ENCODE assay signal across 16 cellular contexts in genomic region chr7:99095698-99096097, GRCh38. TPM values are rescaled to one million over a fixed set of nuclear protein-coding genes. Genes with fewer than 3 reads are reported as not detected.
DNase-seq lines count a peak whose midpoint lies in the region; ATAC-seq, FAIRE-seq and TF ChIP-seq lines count a peak whose summit lies in the region.
"Had no signal": no experiment of that assay in that cellular context is flagged by ENCODE, and none has a peak within 500 bp of the region (broad histone marks: within the 10 kb centered on the region; RNA-seq: fewer than 3 reads in every experiment).

No MANE protein-coding gene starts in this region.

- peak overlapping the region; percentile 4 for H3K27ac ChIP-seq in keratinocyte (ENCODE audit: control insufficient read depth, insufficient read depth, low read length)
- H3K27ac ChIP-seq in psoas muscle = peak overlapping the region; percentile 46
- H3K27ac ChIP-seq: SK-N-MC had no signal

- H4K20me1 ChIP-seq in keratinocyte (ENCODE audit: control insufficient read depth, extremely low read depth, insufficient read depth, low read length) = peaks cover 11% of the 10 kb centered on the region

- H3K36me3 Mint-ChIP-seq in glutamatergic neuron (ENCODE audit: unreplicated experiment) = peaks cover 8% of the 10 kb centered on the region

- no peak for FAIRE-seq in keratinocyte (lab: Jason Lieb, UNC)
- FAIRE-seq: A204.1 had no signal

- H2AFZ ChIP-seq in keratinocyte (ENCODE audit: control insufficient read depth, low read length) = no peak overlapping the region

- H3K79me2 ChIP-seq in keratinocyte (ENCODE audit: control insufficient read depth, insufficient read depth, low read length) = peaks cover 90% of the 10 kb centered on the region

- H3K9ac ChIP-seq in keratinocyte (ENCODE audit: control insufficient read depth, extremely low read depth, insufficient read depth, low read length) = no peak overlapping the region

- 29 to 50% (median 33%) methylated on average over 3 of the region's 3 CpGs for WGBS in psoas muscle, 3 donors

- H3K4me3 ChIP-seq in keratinocyte (ENCODE audit: control insufficient read depth in 2 of 3, extremely low read depth in 1 of 3, insufficient read depth in 2 of 3, low read depth in 1 of 3, low read length in 3 of 3) (no peak overlapping the region), psoas muscle (no peak overlapping the region)
- H3K4me3 ChIP-seq: SK-N-MC had no signal

- H3K9me1 ChIP-seq in keratinocyte (ENCODE audit: control insufficient read depth, extremely low read depth, insufficient read depth, low read length) = peaks cover 3% of the 10 kb centered on the region

- dilution Hi-C loops in keratinocyte (cut with MboI; ENCODE audit: extremely low pct_ligation_motif_present, low sequenced_read_pairs) = no loop called here

- no peak overlapping the region for H3K4me2 ChIP-seq in keratinocyte (ENCODE audit: control insufficient read depth, extremely low read depth, insufficient read depth, low read depth, low read length)

- peaks cover 38% of the 10 kb centered on the region for H3K4me1 Mint-ChIP-seq in glutamatergic neuron (ENCODE audit: low read depth, unreplicated experiment)

- no peaks in the 10 kb centered on the region for H3K9me3 ChIP-seq in keratinocyte (ENCODE audit: control insufficient read depth, low read depth, low read length)
- peaks cover 8% of the 10 kb centered on the region for H3K9me3 ChIP-seq in psoas muscle

- CTCF ChIA-PET in HEK293T (lab: Yijun Ruan, JAX) = no interaction called here

- DNase-seq in Right ventricle myocardium inferior (ENCODE audit: missing footprints) (no peak), cardiac septum (ENCODE audit: low spot score) (no peak), keratinocyte (ENCODE audit: low read depth, low spot score) (no peak), psoas muscle (no peak), HEK293T (ENCODE audit: extremely low spot score) (no peak), glutamatergic neuron (no peak), OCI-M2 (lab: John Stamatoyannopoulos, UW; ENCODE audit: unreplicated experiment) (no peak)
- DNase-seq in activated CD8-positive, alpha-beta memory T cell treated with anti-CD3 and anti-CD28 coated beads, Interleukin-2, amount 50 U/mL, for 48 hours = no peak
- DNase-seq: activated CD8-positive, alpha-beta memory T cell treated with anti-CD3 and anti-CD28 coated beads for 24 hours; CD4-positive, alpha-beta memory T cell; NCI-H1092; NCI-H226; posterior cingulate gyrus; stimulated activated CD4-positive, alpha-beta T cell treated with anti-CD3 and anti-CD28 coated beads, Interleukin-2, amount 100 ng/mL, for 24 hours had no signal

- POLR2A ChIA-PET in HEK293T (lab: Yijun Ruan, JAX) = no interaction called here

- intact Hi-C loops in Right ventricle myocardium inferior (cut with DNase I) = no loop called here
- intact Hi-C loops in cardiac septum (cut with DNase I) = no loop called here
- intact Hi-C loops in psoas muscle (cut with DNase I) = no loop called here

- H3K4me1 ChIP-seq in keratinocyte (ENCODE audit: control insufficient read depth, extremely low read depth, insufficient read depth, low read length) (peaks cover 37% of the 10 kb centered on the region), psoas muscle (peaks cover 12% of the 10 kb centered on the region)

- TF ChIP-seq CTCF in keratinocyte (optimal IDR thresholded peaks at IDR 0.05 in 1 of 3, IDR thresholded peaks at IDR 0.05 in 1 of 3, conservative IDR thresholded peaks at IDR 0.05 in 1 of 3; ENCODE audit: extremely low read depth in 1 of 3, insufficient read depth in 2 of 3, low read length in 3 of 3) = no peak
- no peak for TF ChIP-seq CTCF in psoas muscle (IDR thresholded peaks at IDR 0.05)
- TF ChIP-seq CTCF in glutamatergic neuron (IDR thresholded peaks at IDR 0.05; ENCODE audit: partially characterized antibody, unreplicated experiment) = no peak

- H3K9me3 Mint-ChIP-seq in glutamatergic neuron (ENCODE audit: unreplicated experiment) = peaks cover 3% of the 10 kb centered on the region

- H3K4me3 Mint-ChIP-seq in glutamatergic neuron (ENCODE audit: unreplicated experiment) = no peak overlapping the region
- H3K4me3 Mint-ChIP-seq: CD4-positive, alpha-beta memory T cell had no signal

- H3K27me3 Mint-ChIP-seq in glutamatergic neuron (ENCODE audit: unreplicated experiment) = no peaks in the 10 kb centered on the region
- H3K27me3 Mint-ChIP-seq: CD4-positive, alpha-beta memory T cell had no signal

- ATAC-seq in Right ventricle myocardium inferior (peak; percentile 76), psoas muscle (peak in 3 of 4 donors; percentile 11 to 36 (median 16))

- H3K36me3 ChIP-seq in keratinocyte (ENCODE audit: control insufficient read depth in 2 of 2, extremely low read depth in 1 of 2, insufficient read depth in 2 of 2, low read length in 2 of 2) (no peaks in the 10 kb centered on the region), psoas muscle (ENCODE audit: insufficient read depth in 1 of 2, low read depth in 1 of 2) (no peaks in the 10 kb centered on the region)

- H3K27me3 ChIP-seq in keratinocyte (ENCODE audit: control insufficient read depth, extremely low read depth, insufficient read depth, low read length) (no peaks in the 10 kb centered on the region), psoas muscle (ENCODE audit: insufficient read depth in 3 of 3, low read length in 2 of 3) (no peaks in the 10 kb centered on the region)

- no peak overlapping the region for H3K27ac Mint-ChIP-seq in glutamatergic neuron (ENCODE audit: unreplicated experiment)

TF ChIP-seq in HEK293T, 16 proteins besides CTCF, POLR2A, EP300 and RAD21:
- TF ChIP-seq TARDBP (IDR thresholded peaks at IDR 0.05) = no peak
- no peak for TF ChIP-seq L3MBTL2 (conservative IDR thresholded peaks at IDR 0.05)
- no peak for TF ChIP-seq LEF1 (IDR thresholded peaks at IDR 0.05; ENCODE audit: borderline replicate concordance)
TF ChIP-seq in HEK293T: peak in this region for 0.

RNA-seq across cellular contexts. Expression of gene SMURF1, which starts 48.2 kb away (rescaled TPM):
- total RNA-seq in Right ventricle myocardium inferior (9.6 TPM), cardiac septum (13.2 TPM), psoas muscle (10 to 100 TPM in 3 of 4 donors, 1 to 10 TPM in 1; 8.8 to 16.9 (median 13.2) TPM), glutamatergic neuron (ENCODE audit: unreplicated experiment) (23.1 TPM)
- polyA plus RNA-seq in keratinocyte (20.7 to 32.3 TPM (median 22.2 TPM) in 3 replicates), psoas muscle (10 to 100 TPM in 1 of 3 donors, 1 to 10 TPM in 2; 5.8 to 10.2 (median 6.8) TPM)
- 47.9 TPM for polyA plus RNA-seq in keratinocyte (2011; ENCODE audit: low read depth)
- 20.3 and 25.4 TPM in 2 replicates for polyA plus RNA-seq in keratinocyte (2011; cell fraction: cytosol; rRNA removed)
- 50.8 and 56.0 TPM in 2 replicates for polyA plus RNA-seq in keratinocyte (2011; cell fraction: nucleus; rRNA removed)
- 26.2 and 27.9 TPM in 2 replicates for polyA plus RNA-seq in keratinocyte (2012; ENCODE audit: low replicate concordance)
- 20.0 to 37.9 TPM (median 28.4 TPM) in 3 replicates for polyA minus RNA-seq in keratinocyte
- 15.5 TPM for polyA minus RNA-seq in keratinocyte (2011; cell fraction: cytosol; rRNA and poly(A)+ RNA removed)
- polyA minus RNA-seq in keratinocyte (2011; cell fraction: nucleus; rRNA and poly(A)+ RNA removed) = 26.2 and 54.6 TPM in 2 replicates
